8 cellular contexts compared by ENCODE assay signal in genomic region chr11:73184953-73185671, GRCh38. TPM values are rescaled to one million over a fixed set of nuclear protein-coding genes. Genes with fewer than 3 reads are reported as not detected.
DNase-seq lines count a peak whose midpoint lies in the region; ATAC-seq, FAIRE-seq and TF ChIP-seq lines count a peak whose summit lies in the region.

No MANE protein-coding gene starts in this region.

- ATAC-seq in right lobe of liver (peak; percentile 90 to 94 (median 91)), HG02759 (IDR thresholded peaks at IDR 0.05; ENCODE audit: unreplicated experiment) (no peak)

- peak; percentile 92 for FAIRE-seq in GM19239 (lab: Jason Lieb, UNC)

- no peak overlapping the region for H3K27ac Mint-ChIP-seq in activated CD4-positive, alpha-beta T cell treated with anti-CD3 and anti-CD28 coated beads, Interleukin-2, amount 10 ng/mL, durations not matched to agents 24 days and 14 days
- H3K27ac Mint-ChIP-seq in dendritic cell treated with granulocyte-macrophage colony-stimulating factor and Interleukin-4, amounts not matched to agents 40 ng/mL and 50 ng/mL, for 4 days = peak overlapping the region; percentile 63

- DNase-seq in AG09309 (ENCODE audit: low read depth) (no peak), GM19239 (ENCODE audit: insufficient read length, low spot score) (peak; percentile 51), NCI-H446 treated with DMSO at 0.1 percent for 48 hours (lab: John Stamatoyannopoulos, UW) (peak; percentile 6), right lobe of liver (peak; percentile 72 to 78 (median 76))
- peak; percentile 86 for DNase-seq in activated CD4-positive, alpha-beta T cell treated with anti-CD3 and anti-CD28 coated beads, Interleukin-2, amount 10 ng/mL, durations not matched to agents 24 days and 14 days
- DNase-seq in stimulated activated CD4-positive, alpha-beta T cell treated with anti-CD3 and anti-CD28 coated beads, TNF-alpha, amount 100 ng/mL, for 4 hours (ENCODE audit: low read depth in 3 of 3) = peak in 2 of 3 experiments; percentile 4 to 9

- no peak for TF ChIP-seq POLR2A in right lobe of liver (IDR thresholded peaks at IDR 0.05)

- no peaks in the 10 kb centered on the region for H3K36me3 ChIP-seq in right lobe of liver

- no peaks in the 10 kb centered on the region for H3K9me3 Mint-ChIP-seq in activated CD4-positive, alpha-beta T cell treated with anti-CD3 and anti-CD28 coated beads, Interleukin-2, amount 10 ng/mL, durations not matched to agents 24 days and 14 days
- H3K9me3 Mint-ChIP-seq in dendritic cell treated with granulocyte-macrophage colony-stimulating factor and Interleukin-4, amounts not matched to agents 40 ng/mL and 50 ng/mL, for 4 days = no peaks in the 10 kb centered on the region

- H3K27ac ChIP-seq in right lobe of liver = no peak overlapping the region

- peaks cover 8% of the 10 kb centered on the region for H3K4me1 Mint-ChIP-seq in activated CD4-positive, alpha-beta T cell treated with anti-CD3 and anti-CD28 coated beads, Interleukin-2, amount 10 ng/mL, durations not matched to agents 24 days and 14 days
- H3K4me1 Mint-ChIP-seq in dendritic cell treated with granulocyte-macrophage colony-stimulating factor and Interleukin-4, amounts not matched to agents 40 ng/mL and 50 ng/mL, for 4 days (ENCODE audit: low read depth) = peaks cover 57% of the 10 kb centered on the region

- H3K27me3 Mint-ChIP-seq in activated CD4-positive, alpha-beta T cell treated with anti-CD3 and anti-CD28 coated beads, Interleukin-2, amount 10 ng/mL, durations not matched to agents 24 days and 14 days = peaks cover 25% of the 10 kb centered on the region
- H3K27me3 Mint-ChIP-seq in dendritic cell treated with granulocyte-macrophage colony-stimulating factor and Interleukin-4, amounts not matched to agents 40 ng/mL and 50 ng/mL, for 4 days = peaks cover 1% of the 10 kb centered on the region

- no peaks in the 10 kb centered on the region for H3K4me1 ChIP-seq in right lobe of liver

- TF ChIP-seq CTCF in AG09309 (IDR thresholded peaks at IDR 0.05; ENCODE audit: control insufficient read depth, insufficient read depth, low read depth, low read length, missing control alignments) = peak; percentile 98
- TF ChIP-seq CTCF in right lobe of liver (IDR thresholded peaks at IDR 0.05) = peak; percentile 85 to 91 (median 88)

- peak overlapping the region; percentile 52 for H3K4me3 Mint-ChIP-seq in activated CD4-positive, alpha-beta T cell treated with anti-CD3 and anti-CD28 coated beads, Interleukin-2, amount 10 ng/mL, durations not matched to agents 24 days and 14 days
- H3K4me3 Mint-ChIP-seq in dendritic cell treated with granulocyte-macrophage colony-stimulating factor and Interleukin-4, amounts not matched to agents 40 ng/mL and 50 ng/mL, for 4 days = peak overlapping the region; percentile 60

- H3K4me3 ChIP-seq in AG09309 (ENCODE audit: control insufficient read depth, low read depth, low read length) (no peak overlapping the region), right lobe of liver (no peak overlapping the region)

- intact Hi-C loops in activated CD4-positive, alpha-beta T cell treated with anti-CD3 and anti-CD28 coated beads, Interleukin-2, amount 10 ng/mL, durations not matched to agents 24 days and 14 days (cut with micrococcal nuclease) = loop anchor here (1.0 kb wide), 2 partner anchors 57 to 104 kb away; no protein-coding TSS in a partner anchor
- intact Hi-C loops in dendritic cell treated with granulocyte-macrophage colony-stimulating factor and Interleukin-4, amounts not matched to agents 40 ng/mL and 50 ng/mL, for 4 days (cut with micrococcal nuclease) = loop anchor here (1.0 to 2.0 kb wide), 2 partner anchors 52 to 104 kb away; no protein-coding TSS in a partner anchor
- intact Hi-C loops in right lobe of liver (cut with DNase I) = loop anchor here (2.0 to 5.0 kb wide), 3 partner anchors 52 to 348 kb away; no protein-coding TSS in a partner anchor

- H3K9me3 ChIP-seq in right lobe of liver = no peaks in the 10 kb centered on the region

- WGBS in right lobe of liver (ENCODE audit: insufficient coverage, low coverage, low lambda C conversion rate, missing lambda C conversion rate) = 34% methylated on average over 10 of the region's 18 CpGs

- H3K27me3 ChIP-seq in right lobe of liver = no peaks in the 10 kb centered on the region

- no peaks in the 10 kb centered on the region for H3K36me3 Mint-ChIP-seq in activated CD4-positive, alpha-beta T cell treated with anti-CD3 and anti-CD28 coated beads, Interleukin-2, amount 10 ng/mL, durations not matched to agents 24 days and 14 days (ENCODE audit: low read depth)
- no peaks in the 10 kb centered on the region for H3K36me3 Mint-ChIP-seq in dendritic cell treated with granulocyte-macrophage colony-stimulating factor and Interleukin-4, amounts not matched to agents 40 ng/mL and 50 ng/mL, for 4 days (ENCODE audit: low read depth)

RNA-seq across cellular contexts. Expression of gene P2RY2, which starts 33.0 kb away (rescaled TPM):
- not detected in 2 replicates for total RNA-seq in activated CD4-positive, alpha-beta T cell treated with anti-CD3 and anti-CD28 coated beads, Interleukin-2, amount 10 ng/mL, durations not matched to agents 24 days and 14 days
- 1 to 10 TPM; 2.6 to 5.1 (median 3.5) TPM for total RNA-seq in right lobe of liver

RNA-seq across cellular contexts. Expression of gene FCHSD2, which starts 43.0 kb away (rescaled TPM):
- total RNA-seq in activated CD4-positive, alpha-beta T cell treated with anti-CD3 and anti-CD28 coated beads, Interleukin-2, amount 10 ng/mL, durations not matched to agents 24 days and 14 days = 20.4 and 22.4 TPM in 2 replicates
- 10 to 100 TPM; 10.8 to 25.9 (median 17.8) TPM for total RNA-seq in right lobe of liver
